ENCODE assay signal across 24 cellular contexts in genomic region chr3:103629391-103629790, GRCh38.
"Had no signal": no experiment of that assay in that cellular context is flagged by ENCODE, and none has a peak within 500 bp of the region (broad histone marks: within the 10 kb centered on the region; RNA-seq: fewer than 3 reads in every experiment).

No MANE protein-coding gene starts in this region.

- H3K4me1 ChIP-seq: left ventricle myocardium inferior, right atrium auricular region, right lobe of liver, thyroid gland, upper lobe of right lung had no signal

- ATAC-seq: mucosa of descending colon; naive thymus-derived CD4-positive, alpha-beta T cell; natural killer cell treated with Interleukin-12 subunit alpha and Interleukin-12 subunit beta and Interleukin-15 and Interleukin-18, amount 100 ng/mL, for 72 hours; right lobe of liver; stimulated activated memory B cell treated with anti-CD40 and anti-IgM and Interleukin-4, amounts not matched to agents 10 μg/mL and 1 μg/mL and 100 μg/mL, for 72 hours; stimulated activated naive CD8-positive, alpha-beta T cell treated with anti-CD3 and anti-CD28 coated beads, Interleukin-15, amount 100 ng/mL, for 72 hours; upper lobe of right lung had no signal

- H3K9me3 ChIP-seq: right lobe of liver, thyroid gland, upper lobe of right lung had no signal

- DNase-seq: hypothalamus; immature natural killer cell; kidney; left ventricle myocardium inferior; midbrain; mucosa of descending colon; naive thymus-derived CD4-positive, alpha-beta T cell; ovary; right lobe of liver; stimulated activated CD4-positive, alpha-beta T cell treated with anti-CD3 and anti-CD28 coated beads, Interleukin-1b, Interleukin-23, amount 100 ng/mL, for 48 hours; stimulated activated CD4-positive, alpha-beta T cell treated with anti-CD3 and anti-CD28 coated beads, Interleukin-2, amount 100 ng/mL, for 48 hours; stimulated activated CD4-positive, alpha-beta T cell treated with anti-CD3 and anti-CD28 coated beads, Interleukin-4, amount 100 ng/mL, for 4 hours; stimulated activated CD8-positive, alpha-beta memory T cell treated with anti-CD3 and anti-CD28 coated beads, Interleukin-4, amount 100 ng/mL, for 48 hours; stimulated activated naive CD4-positive, alpha-beta T cell treated with Interleukin-2 at 50 U/mL for 16 hours; stimulated activated naive CD8-positive, alpha-beta T cell treated with anti-CD3 and anti-CD28 coated beads, Interleukin-15, amount 100 ng/mL, for 72 hours; substantia nigra; thyroid gland; trophoblast cell; upper lobe of right lung had no signal

- H3K36me3 ChIP-seq: left ventricle myocardium inferior, ovary, right atrium auricular region, right lobe of liver, thyroid gland, upper lobe of right lung had no signal

- H3K4me3 ChIP-seq: left ventricle myocardium inferior, lung, mucosa of descending colon, ovary, right atrium auricular region, right lobe of liver, smooth muscle cell, thyroid gland, upper lobe of right lung had no signal

- H3K27me3 ChIP-seq: ovary, right atrium auricular region, right lobe of liver, thyroid gland, upper lobe of right lung had no signal

- H3K27ac ChIP-seq: left ventricle myocardium inferior, ovary, right atrium auricular region, right lobe of liver, thyroid gland, upper lobe of right lung had no signal
